In the genomic region with DNA sequence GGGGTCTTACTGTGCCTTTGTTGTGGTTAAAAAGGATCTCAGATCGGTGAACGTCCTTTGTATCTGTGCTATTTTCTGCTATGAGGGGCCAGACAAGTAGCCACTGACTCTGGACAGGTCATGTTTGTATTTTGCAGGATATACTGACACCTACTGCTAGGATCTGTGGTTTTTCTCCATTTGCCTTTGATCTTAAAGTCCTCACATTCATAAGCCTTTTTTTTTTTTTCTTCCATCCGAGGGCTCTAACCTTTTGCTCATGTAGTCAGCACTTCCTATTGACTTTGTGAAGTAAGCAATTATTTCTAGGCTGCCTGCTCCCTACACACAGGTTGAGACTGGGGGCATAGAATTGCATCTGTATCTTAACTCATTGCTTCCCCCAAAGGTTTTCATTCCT, we compare ENCODE assay signal across 1 cellular context.
TF ChIP-seq lines count a peak whose summit lies in the region.

No MANE protein-coding gene starts in this region.

TF ChIP-seq in WTC11, 78 proteins besides CTCF, POLR2A, EP300 and RAD21 (continued from another document):
- TF ChIP-seq AFF4 (CRISPR knock-in tag; IDR thresholded peaks at IDR 0.05; ENCODE audit: borderline replicate concordance) (no peak), CBFB (CRISPR knock-in tag; IDR thresholded peaks at IDR 0.05; ENCODE audit: low read depth) (no peak), ZNF423 (CRISPR knock-in tag; IDR thresholded peaks at IDR 0.05) (no peak), SMAD3 (CRISPR knock-in tag; IDR thresholded peaks at IDR 0.05; ENCODE audit: borderline replicate concordance) (no peak), OVOL2 (CRISPR knock-in tag; IDR thresholded peaks at IDR 0.05; ENCODE audit: borderline replicate concordance) (no peak), JAZF1 (CRISPR knock-in tag; IDR thresholded peaks at IDR 0.05) (no peak)
- TF ChIP-seq, protein P1, sequence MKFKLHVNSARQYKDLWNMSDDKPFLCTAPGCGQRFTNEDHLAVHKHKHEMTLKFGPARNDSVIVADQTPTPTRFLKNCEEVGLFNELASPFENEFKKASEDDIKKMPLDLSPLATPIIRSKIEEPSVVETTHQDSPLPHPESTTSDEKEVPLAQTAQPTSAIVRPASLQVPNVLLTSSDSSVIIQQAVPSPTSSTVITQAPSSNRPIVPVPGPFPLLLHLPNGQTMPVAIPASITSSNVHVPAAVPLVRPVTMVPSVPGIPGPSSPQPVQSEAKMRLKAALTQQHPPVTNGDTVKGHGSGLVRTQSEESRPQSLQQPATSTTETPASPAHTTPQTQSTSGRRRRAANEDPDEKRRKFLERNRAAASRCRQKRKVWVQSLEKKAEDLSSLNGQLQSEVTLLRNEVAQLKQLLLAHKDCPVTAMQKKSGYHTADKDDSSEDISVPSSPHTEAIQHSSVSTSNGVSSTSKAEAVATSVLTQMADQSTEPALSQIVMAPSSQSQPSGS (CRISPR knock-in tag; IDR thresholded peaks at IDR 0.05; ENCODE audit: borderline replicate concordance, low read depth), result no peak
- TF ChIP-seq, protein P2, sequence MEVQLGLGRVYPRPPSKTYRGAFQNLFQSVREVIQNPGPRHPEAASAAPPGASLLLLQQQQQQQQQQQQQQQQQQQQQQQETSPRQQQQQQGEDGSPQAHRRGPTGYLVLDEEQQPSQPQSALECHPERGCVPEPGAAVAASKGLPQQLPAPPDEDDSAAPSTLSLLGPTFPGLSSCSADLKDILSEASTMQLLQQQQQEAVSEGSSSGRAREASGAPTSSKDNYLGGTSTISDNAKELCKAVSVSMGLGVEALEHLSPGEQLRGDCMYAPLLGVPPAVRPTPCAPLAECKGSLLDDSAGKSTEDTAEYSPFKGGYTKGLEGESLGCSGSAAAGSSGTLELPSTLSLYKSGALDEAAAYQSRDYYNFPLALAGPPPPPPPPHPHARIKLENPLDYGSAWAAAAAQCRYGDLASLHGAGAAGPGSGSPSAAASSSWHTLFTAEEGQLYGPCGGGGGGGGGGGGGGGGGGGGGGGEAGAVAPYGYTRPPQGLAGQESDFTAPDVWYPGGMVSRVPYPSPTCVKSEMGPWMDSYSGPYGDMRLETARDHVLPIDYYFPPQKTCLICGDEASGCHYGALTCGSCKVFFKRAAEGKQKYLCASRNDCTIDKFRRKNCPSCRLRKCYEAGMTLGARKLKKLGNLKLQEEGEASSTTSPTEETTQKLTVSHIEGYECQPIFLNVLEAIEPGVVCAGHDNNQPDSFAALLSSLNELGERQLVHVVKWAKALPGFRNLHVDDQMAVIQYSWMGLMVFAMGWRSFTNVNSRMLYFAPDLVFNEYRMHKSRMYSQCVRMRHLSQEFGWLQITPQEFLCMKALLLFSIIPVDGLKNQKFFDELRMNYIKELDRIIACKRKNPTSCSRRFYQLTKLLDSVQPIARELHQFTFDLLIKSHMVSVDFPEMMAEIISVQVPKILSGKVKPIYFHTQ (CRISPR knock-in tag; IDR thresholded peaks at IDR 0.05), result no peak
- TF ChIP-seq, protein P3, sequence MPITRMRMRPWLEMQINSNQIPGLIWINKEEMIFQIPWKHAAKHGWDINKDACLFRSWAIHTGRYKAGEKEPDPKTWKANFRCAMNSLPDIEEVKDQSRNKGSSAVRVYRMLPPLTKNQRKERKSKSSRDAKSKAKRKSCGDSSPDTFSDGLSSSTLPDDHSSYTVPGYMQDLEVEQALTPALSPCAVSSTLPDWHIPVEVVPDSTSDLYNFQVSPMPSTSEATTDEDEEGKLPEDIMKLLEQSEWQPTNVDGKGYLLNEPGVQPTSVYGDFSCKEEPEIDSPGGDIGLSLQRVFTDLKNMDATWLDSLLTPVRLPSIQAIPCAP (CRISPR knock-in tag; IDR thresholded peaks at IDR 0.05), result no peak
- TF ChIP-seq, protein P4, sequence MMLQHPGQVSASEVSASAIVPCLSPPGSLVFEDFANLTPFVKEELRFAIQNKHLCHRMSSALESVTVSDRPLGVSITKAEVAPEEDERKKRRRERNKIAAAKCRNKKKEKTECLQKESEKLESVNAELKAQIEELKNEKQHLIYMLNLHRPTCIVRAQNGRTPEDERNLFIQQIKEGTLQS (CRISPR knock-in tag; conservative IDR thresholded peaks at IDR 0.05), result no peak
- TF ChIP-seq, protein P5, sequence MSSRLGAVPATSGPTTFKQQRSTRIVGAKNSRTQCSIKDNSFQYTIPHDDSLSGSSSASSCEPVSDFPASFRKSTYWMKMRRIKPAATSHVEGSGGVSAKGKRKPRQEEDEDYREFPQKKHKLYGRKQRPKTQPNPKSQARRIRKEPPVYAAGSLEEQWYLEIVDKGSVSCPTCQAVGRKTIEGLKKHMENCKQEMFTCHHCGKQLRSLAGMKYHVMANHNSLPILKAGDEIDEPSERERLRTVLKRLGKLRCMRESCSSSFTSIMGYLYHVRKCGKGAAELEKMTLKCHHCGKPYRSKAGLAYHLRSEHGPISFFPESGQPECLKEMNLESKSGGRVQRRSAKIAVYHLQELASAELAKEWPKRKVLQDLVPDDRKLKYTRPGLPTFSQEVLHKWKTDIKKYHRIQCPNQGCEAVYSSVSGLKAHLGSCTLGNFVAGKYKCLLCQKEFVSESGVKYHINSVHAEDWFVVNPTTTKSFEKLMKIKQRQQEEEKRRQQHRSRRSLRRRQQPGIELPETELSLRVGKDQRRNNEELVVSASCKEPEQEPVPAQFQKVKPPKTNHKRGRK (CRISPR knock-in tag; IDR thresholded peaks at IDR 0.05; ENCODE audit: borderline replicate concordance), result no peak
- TF ChIP-seq, protein P6, sequence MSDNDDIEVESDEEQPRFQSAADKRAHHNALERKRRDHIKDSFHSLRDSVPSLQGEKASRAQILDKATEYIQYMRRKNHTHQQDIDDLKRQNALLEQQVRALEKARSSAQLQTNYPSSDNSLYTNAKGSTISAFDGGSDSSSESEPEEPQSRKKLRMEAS (CRISPR knock-in tag; IDR thresholded peaks at IDR 0.05), result no peak
